Comparison of ENCODE assay signal across 30 cellular contexts in the genomic region with DNA sequence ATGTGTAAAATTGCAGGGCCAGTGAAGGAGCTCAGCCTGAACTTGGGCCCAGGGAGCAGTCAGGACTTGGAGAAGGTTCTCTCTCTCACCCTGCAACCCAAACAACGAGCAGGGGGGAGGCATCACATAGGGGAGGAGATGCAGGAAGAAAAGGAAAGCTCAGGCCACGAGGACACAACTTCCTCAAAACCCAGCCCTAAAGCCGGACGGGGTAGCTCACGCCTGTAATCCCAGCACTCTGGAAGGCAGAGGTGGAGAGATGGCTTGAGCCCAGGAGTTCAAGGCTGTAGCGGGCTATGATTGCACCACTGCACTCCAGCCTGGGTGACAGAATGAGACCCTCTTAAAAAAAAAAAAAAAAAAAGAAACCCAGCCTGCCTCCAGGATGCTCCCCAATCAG.
DNase-seq lines count a peak whose midpoint lies in the region; ATAC-seq and TF ChIP-seq lines count a peak whose summit lies in the region.
"Had no signal": no experiment of that assay in that cellular context is flagged by ENCODE, and none has a peak within 500 bp of the region (broad histone marks: within the 10 kb centered on the region; RNA-seq: fewer than 3 reads in every experiment).

No MANE protein-coding gene starts in this region.

- no peak for TF ChIP-seq POLR2A in gastroesophageal sphincter (IDR thresholded peaks at IDR 0.05)

- TF ChIP-seq RAD21 in liver (IDR thresholded peaks at IDR 0.05): no peak

- DNase-seq in WTC11 (ENCODE audit: low spot score) (no peak), neural progenitor cell (ENCODE audit: low spot score) (no peak), DMS 273 (lab: John Stamatoyannopoulos, UW; ENCODE audit: unreplicated experiment) (no peak), NCI-H526 treated with DMSO at 0.1 percent for 48 hours (lab: John Stamatoyannopoulos, UW) (no peak)
- DNase-seq: activated CD4-positive, alpha-beta T cell treated with anti-CD3 and anti-CD28 coated beads for 4 hours; activated gamma-delta T cell; activated naive CD8-positive, alpha-beta T cell treated with anti-CD3 and anti-CD28 coated beads, Interleukin-2, amount 50 U/mL, for 24 hours; CD4-positive, alpha-beta memory T cell; effector CD4-positive, alpha-beta T cell; GOT3; islet precursor cell; lower lobe of right lung; MM.1S; NCI-H1417; NCI-H2029 treated with DMSO at 0.1 percent for 48 hours; NCI-H526; PC-9; posterior cingulate gyrus; stimulated activated CD4-positive, alpha-beta T cell treated with anti-CD3 and anti-CD28 coated beads, Interleukin-12 subunit alpha, Interleukin-12 subunit beta, amount 100 ng/mL, for 4 hours; stimulated activated CD4-positive, alpha-beta T cell treated with anti-CD3 and anti-CD28 coated beads, Interleukin-4, amount 100 ng/mL, for 1 hour; T-helper 17 cell; tibial artery had no signal

- H3K4me1 ChIP-seq in HUES48 (ENCODE audit: control insufficient read depth, insufficient read depth, low read length) (peaks cover 77% of the 10 kb centered on the region), liver (ENCODE audit: control insufficient read depth in 4 of 4, insufficient read depth in 4 of 4, low read length in 3 of 4) (peaks cover 0 to 13% (median 11%) of the 10 kb centered on the region in 4 donors), neural progenitor cell (peaks cover 77% of the 10 kb centered on the region), gastroesophageal sphincter (peaks cover 0 to 38% (median 0%) of the 10 kb centered on the region in 3 donors)

- no peaks in the 10 kb centered on the region for H3K36me3 Mint-ChIP-seq in WTC11
- peaks cover 2% of the 10 kb centered on the region for H3K36me3 Mint-ChIP-seq in neural progenitor cell
- H3K36me3 Mint-ChIP-seq: CD4-positive, alpha-beta memory T cell had no signal

- H3K27me3 ChIP-seq in HUES48 (ENCODE audit: control insufficient read depth, insufficient read depth, low read length): no peaks in the 10 kb centered on the region
- no peaks in the 10 kb centered on the region for H3K27me3 ChIP-seq in liver (ENCODE audit: control insufficient read depth in 4 of 4, insufficient read depth in 4 of 4, low read length in 3 of 4)
- H3K27me3 ChIP-seq in neural progenitor cell: no peaks in the 10 kb centered on the region
- no peaks in the 10 kb centered on the region for H3K27me3 ChIP-seq in gastroesophageal sphincter
- H3K27me3 ChIP-seq: cardiac muscle cell, tibial artery had no signal

- H2AFZ ChIP-seq in neural progenitor cell (replicated peaks): no peak overlapping the region
- H2AFZ ChIP-seq: PC-9 had no signal

- no peak; the same call in 1 of the 2 replicates for ATAC-seq in WTC11
- no peak for ATAC-seq in activated CD4-positive, CD25-positive, alpha-beta regulatory T cell treated with anti-CD3 and anti-CD28 coated beads, Interleukin-2, amount 50 U/mL, for 24 hours
- no peak for ATAC-seq in gastroesophageal sphincter
- ATAC-seq: activated naive CD8-positive, alpha-beta T cell treated with anti-CD3 and anti-CD28 coated beads, Interleukin-2, amount 50 U/mL, for 24 hours; T-helper 17 cell had no signal

- peak overlapping the region; percentile 60 for H3K4me2 ChIP-seq in neural progenitor cell
- H3K4me2 ChIP-seq: KMS-11, PC-9 had no signal

- peak overlapping the region; percentile 61 for H3K27ac ChIP-seq in HUES48 (ENCODE audit: low read depth, low read length)
- H3K27ac ChIP-seq in liver (ENCODE audit: low read depth in 1 of 2, low read length in 2 of 2): no peak overlapping the region
- no peak overlapping the region for H3K27ac ChIP-seq in neural progenitor cell
- no peak overlapping the region for H3K27ac ChIP-seq in gastroesophageal sphincter
- H3K27ac ChIP-seq: cardiac muscle cell, epithelial cell of prostate, KMS-11, PC-9, tibial artery had no signal

- H3K4me3 ChIP-seq in HUES48 (ENCODE audit: low read depth, low read length) (no peak overlapping the region), liver (ENCODE audit: low read depth in 1 of 3, low read length in 3 of 3) (no peak overlapping the region), neural progenitor cell (no peak overlapping the region), gastroesophageal sphincter (no peak overlapping the region)
- H3K4me3 ChIP-seq: cardiac muscle cell, lower lobe of right lung, PC-9, tibial artery had no signal

- peaks cover 35% of the 10 kb centered on the region for H3F3A ChIP-seq in neural progenitor cell (ENCODE audit: low read depth)

- 48% methylated on average over 6 of the region's 6 CpGs for WGBS in liver
- 36% methylated on average over 5 of the region's 6 CpGs; no CpG with 5 or more reads in 1 of the 2 donors for WGBS in gastroesophageal sphincter (ENCODE audit: low coverage in 1 of 2), 2 donors

- CTCF ChIA-PET in WTC11 (lab: Charles Lee): interaction anchor here (0.7 to 1.0 kb wide), 3 partner anchors 10 to 368 kb away, joined by 3 read pairs; no protein-coding TSS in a partner anchor

- H3K27me3 Mint-ChIP-seq in WTC11 (ENCODE audit: low read depth) (peaks cover 21% of the 10 kb centered on the region), neural progenitor cell (ENCODE audit: insufficient read depth, low read depth) (peaks cover 6% of the 10 kb centered on the region)
- H3K27me3 Mint-ChIP-seq: B cell; CD4-positive, alpha-beta memory T cell had no signal

- H3K4me3 Mint-ChIP-seq in WTC11 (no peak overlapping the region), neural progenitor cell (no peak overlapping the region)
- H3K4me3 Mint-ChIP-seq: activated naive CD8-positive, alpha-beta T cell treated with anti-CD3 and anti-CD28 coated beads, Interleukin-2, amount 50 U/mL, for 24 hours; B cell; CD4-positive, alpha-beta memory T cell; T-helper 17 cell had no signal

- H3K9ac ChIP-seq in HUES48 (ENCODE audit: low read depth, low read length) (no peak overlapping the region), liver (ENCODE audit: low read depth in 1 of 2, low read length in 2 of 2) (no peak overlapping the region), neural progenitor cell (no peak overlapping the region)
- H3K9ac ChIP-seq: KMS-11 had no signal

- no peak for TF ChIP-seq EP300 in gastroesophageal sphincter (IDR thresholded peaks at IDR 0.05)

- H3K9me3 ChIP-seq in HUES48 (ENCODE audit: control insufficient read depth, insufficient read depth, low read length) (no peaks in the 10 kb centered on the region), liver (ENCODE audit: control insufficient read depth in 4 of 4, low read length in 3 of 4) (no peaks in the 10 kb centered on the region), neural progenitor cell (ENCODE audit: low read depth) (no peaks in the 10 kb centered on the region), gastroesophageal sphincter (no peaks in the 10 kb centered on the region)
- H3K9me3 ChIP-seq: lower lobe of right lung, tibial artery had no signal

- H3K27ac Mint-ChIP-seq in WTC11 (0 out of 2 replicates have a peak overlapping the region, but pooled peaks have one; percentile 85), neural progenitor cell (peak overlapping the region; percentile 89)
- H3K27ac Mint-ChIP-seq: activated naive CD8-positive, alpha-beta T cell treated with anti-CD3 and anti-CD28 coated beads, Interleukin-2, amount 50 U/mL, for 24 hours; B cell; CD4-positive, alpha-beta memory T cell; T-helper 17 cell had no signal

- H3K4me1 Mint-ChIP-seq in WTC11: peaks cover 80% of the 10 kb centered on the region
- peaks cover 78% of the 10 kb centered on the region for H3K4me1 Mint-ChIP-seq in neural progenitor cell
- H3K4me1 Mint-ChIP-seq: activated naive CD8-positive, alpha-beta T cell treated with anti-CD3 and anti-CD28 coated beads, Interleukin-2, amount 50 U/mL, for 24 hours; B cell; CD4-positive, alpha-beta memory T cell; T-helper 17 cell had no signal

- H3K79me2 ChIP-seq in neural progenitor cell (ENCODE audit: low read depth): no peaks in the 10 kb centered on the region

- POLR2A ChIA-PET in WTC11 (lab: Charles Lee): interaction anchor here (0.8 kb wide), 1 partner anchor 503 kb away, joined by 4 read pairs; no protein-coding TSS in a partner anchor

- H3K36me3 ChIP-seq in HUES48 (ENCODE audit: control insufficient read depth, insufficient read depth, low read length): no peaks in the 10 kb centered on the region
- H3K36me3 ChIP-seq in liver (ENCODE audit: control insufficient read depth in 4 of 4, insufficient read depth in 3 of 4, low read depth in 1 of 4, low read length in 3 of 4): no peaks in the 10 kb centered on the region
- no peaks in the 10 kb centered on the region for H3K36me3 ChIP-seq in neural progenitor cell
- H3K36me3 ChIP-seq in gastroesophageal sphincter: no peaks in the 10 kb centered on the region
- H3K36me3 ChIP-seq: cardiac muscle cell, lower lobe of right lung, tibial artery had no signal

- no peaks in the 10 kb centered on the region for H4K20me1 ChIP-seq in neural progenitor cell (ENCODE audit: low read depth)

- H3K9me3 Mint-ChIP-seq in WTC11: no peaks in the 10 kb centered on the region
- H3K9me3 Mint-ChIP-seq in neural progenitor cell: no peaks in the 10 kb centered on the region
- H3K9me3 Mint-ChIP-seq: activated naive CD8-positive, alpha-beta T cell treated with anti-CD3 and anti-CD28 coated beads, Interleukin-2, amount 50 U/mL, for 24 hours; CD4-positive, alpha-beta memory T cell had no signal

- no peak for TF ChIP-seq CTCF in WTC11 (IDR thresholded peaks at IDR 0.05)
- TF ChIP-seq CTCF in liver (IDR thresholded peaks at IDR 0.05; ENCODE audit: low read depth, low read length, missing input control): no peak
- TF ChIP-seq CTCF in neural progenitor cell (IDR thresholded peaks at IDR 0.05): no peak
- TF ChIP-seq CTCF in gastroesophageal sphincter (IDR thresholded peaks at IDR 0.05): no peak

TF ChIP-seq in WTC11, 78 proteins besides CTCF, POLR2A, EP300 and RAD21 (continues in another document):
- TF ChIP-seq FOXJ3 (CRISPR knock-in tag; IDR thresholded peaks at IDR 0.05; ENCODE audit: borderline replicate concordance) (no peak), JUN (CRISPR knock-in tag; IDR thresholded peaks at IDR 0.05) (no peak)
- TF ChIP-seq, protein P1, sequence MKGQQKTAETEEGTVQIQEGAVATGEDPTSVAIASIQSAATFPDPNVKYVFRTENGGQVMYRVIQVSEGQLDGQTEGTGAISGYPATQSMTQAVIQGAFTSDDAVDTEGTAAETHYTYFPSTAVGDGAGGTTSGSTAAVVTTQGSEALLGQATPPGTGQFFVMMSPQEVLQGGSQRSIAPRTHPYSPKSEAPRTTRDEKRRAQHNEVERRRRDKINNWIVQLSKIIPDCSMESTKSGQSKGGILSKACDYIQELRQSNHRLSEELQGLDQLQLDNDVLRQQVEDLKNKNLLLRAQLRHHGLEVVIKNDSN (CRISPR knock-in tag; IDR thresholded peaks at IDR 0.05): no peak

TF ChIP-seq in liver, 16 proteins besides CTCF, POLR2A, EP300 and RAD21:
- TF ChIP-seq JUND (IDR thresholded peaks at IDR 0.05) (no peak), HNF4A (conservative IDR thresholded peaks at IDR 0.05) (peak; percentile 8 to 16), FOXA1 (IDR thresholded peaks at IDR 0.05) (no peak)
- TF ChIP-seq, protein P2, sequence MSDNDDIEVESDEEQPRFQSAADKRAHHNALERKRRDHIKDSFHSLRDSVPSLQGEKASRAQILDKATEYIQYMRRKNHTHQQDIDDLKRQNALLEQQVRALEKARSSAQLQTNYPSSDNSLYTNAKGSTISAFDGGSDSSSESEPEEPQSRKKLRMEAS (IDR thresholded peaks at IDR 0.05): no peak
